Comparison of ENCODE assay signal across 8 cellular contexts in the genomic region with DNA sequence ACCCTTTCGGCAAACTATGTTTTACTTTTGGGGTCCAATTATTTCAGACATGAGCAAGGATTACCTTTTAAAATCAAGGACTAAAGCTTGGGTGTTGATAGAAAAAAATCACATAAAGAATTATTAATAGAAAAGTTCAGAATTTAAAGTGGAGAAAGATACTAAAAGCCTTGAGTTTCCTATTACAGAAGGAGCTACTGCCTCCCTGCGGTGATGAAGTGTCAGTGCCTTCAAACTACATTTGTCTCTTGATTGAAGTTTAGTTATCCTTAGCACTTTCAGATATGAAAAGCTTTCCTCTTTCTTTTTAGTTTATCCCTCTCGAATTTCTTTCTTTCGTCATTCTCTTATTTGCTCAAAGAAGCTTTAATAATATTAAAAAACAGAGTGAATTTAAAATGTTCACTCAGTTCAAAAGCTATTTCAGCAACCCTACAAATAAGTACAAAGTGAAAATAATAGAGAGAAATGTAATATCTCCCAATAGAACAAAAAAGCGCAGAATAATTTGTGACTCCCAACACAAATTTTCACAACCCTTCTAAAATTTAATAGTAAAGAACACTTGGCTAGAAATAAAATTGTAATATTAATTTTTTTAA.
DNase-seq lines count a peak whose midpoint lies in the region; TF ChIP-seq lines count a peak whose summit lies in the region.

No MANE protein-coding gene starts in this region.

- no peaks in the 10 kb centered on the region for H3K9me3 ChIP-seq in right atrium auricular region

- CTCF ChIA-PET in AG04449 (lab: Yijun Ruan, JAX) = interaction anchor here (0.8 to 8.3 kb wide), 39 partner anchors 8 to 1784 kb away, joined by 3 to 96 read pairs (median 4); no protein-coding TSS in a partner anchor

- no peak overlapping the region for H3K4me3 ChIP-seq in AG04449 (ENCODE audit: low read depth, low read length)
- H3K4me3 ChIP-seq in HFF-Myc (replicated peaks; ENCODE audit: low read depth, low read length) = no peak overlapping the region
- H3K4me3 ChIP-seq in WI38 (ENCODE audit: low read depth, low read length) = no peak overlapping the region
- no peak overlapping the region for H3K4me3 ChIP-seq in right atrium auricular region

- DNase-seq in AG04449 (ENCODE audit: low read depth, low spot score) (no peak), GM04504 (ENCODE audit: low read depth) (peak; percentile 12), HFF-Myc (ENCODE audit: extremely low read depth, low read depth) (peak; percentile 21), NCI-H1694 (lab: John Stamatoyannopoulos, UW) (peak; percentile 68), right atrium auricular region (ENCODE audit: low spot score) (no peak), stromal cell of bone marrow (ENCODE audit: low read depth) (peak; percentile 33), UCSD-AML1 (lab: John Stamatoyannopoulos, UW; ENCODE audit: unreplicated experiment) (no peak)

- no peaks in the 10 kb centered on the region for H3K36me3 ChIP-seq in right atrium auricular region

- POLR2A ChIA-PET in AG04449 (lab: Yijun Ruan, JAX) = no interaction called here

- no peaks in the 10 kb centered on the region for H3K4me1 ChIP-seq in right atrium auricular region

- H3K27ac ChIP-seq in right atrium auricular region = no peak overlapping the region

- peak; percentile 72 for TF ChIP-seq CTCF in AG04449 (IDR thresholded peaks at IDR 0.05; ENCODE audit: insufficient read depth, low read length, missing control alignments)
- TF ChIP-seq CTCF in HFF-Myc (IDR thresholded peaks at IDR 0.05; ENCODE audit: low read depth, low read length, missing control alignments) = peak; percentile 79
- TF ChIP-seq CTCF in WI38 (IDR thresholded peaks at IDR 0.05; ENCODE audit: low read depth, low read length) = peak; percentile 76
- peak; percentile 65 to 77 for TF ChIP-seq CTCF in right atrium auricular region (IDR thresholded peaks at IDR 0.05)

- no peaks in the 10 kb centered on the region for H3K27me3 ChIP-seq in right atrium auricular region

Comparison
In these comparisons a context has a peak if more than half of its experiments do, and no peak if none do; other contexts are left out.
1. DNase-seq: peak in GM04504 (single experiment), HFF-Myc (single experiment), NCI-H1694 (single experiment) and stromal cell of bone marrow (single experiment); none in AG04449 (single experiment), right atrium auricular region (single experiment) and UCSD-AML1 (single experiment).
2. Peak in every context shown above with its lines, with median percentiles within 50 percentile points of each other: CTCF ChIP-seq.